ENCODE assay signal across 8 cellular contexts in the genomic region with DNA sequence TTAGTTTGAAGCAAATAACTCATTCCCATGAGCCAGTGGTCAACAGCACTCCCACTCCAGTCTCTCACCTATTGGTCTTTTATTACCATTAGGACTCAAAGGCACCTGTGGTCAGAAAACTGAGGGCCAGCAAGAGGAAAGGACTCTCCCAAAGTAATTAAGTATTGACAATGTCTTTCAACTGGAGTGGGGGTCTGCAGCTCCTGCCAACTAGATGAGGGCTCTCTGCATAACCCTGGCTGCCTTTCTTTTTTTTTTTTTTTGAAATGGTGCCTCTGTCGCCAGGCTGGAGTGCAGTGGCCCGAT. TPM values are rescaled to one million over a fixed set of nuclear protein-coding genes. Genes with fewer than 3 reads are reported as not detected.
DNase-seq lines count a peak whose midpoint lies in the region; ATAC-seq, FAIRE-seq and TF ChIP-seq lines count a peak whose summit lies in the region.

No MANE protein-coding gene starts in this region.

- H2AFZ ChIP-seq in H1 (ENCODE audit: low read length): peak overlapping the region; percentile 71

- peaks cover 16% of the 10 kb centered on the region for H3K79me1 ChIP-seq in H1 (ENCODE audit: low read depth, low read length)

- H3K27ac ChIP-seq in Panc1 (ENCODE audit: low read length) (peak overlapping the region; percentile 96), H1 (ENCODE audit: low read depth, low read length) (peak overlapping the region; percentile 16; the same call in 1 of the 2 replicates), rectal smooth muscle tissue (ENCODE audit: low read depth, low read length) (peak overlapping the region; percentile 75)

- DNase-seq in GM06990 (ENCODE audit: extremely low read depth, insufficient read length) (no peak), Panc1 (ENCODE audit: low read depth, low spot score) (no peak), H1 (ENCODE audit: low read depth in 1 of 2, low spot score in 2 of 2) (peak in 1 of 2 experiments; percentile 47), GM19239 (ENCODE audit: insufficient read length, low spot score) (no peak), CD1c-positive myeloid dendritic cell (ENCODE audit: extremely low spot score) (no peak), NCI-H524 (lab: John Stamatoyannopoulos, UW) (no peak)

- no TSS peak for BruUV-seq in Panc1 (replicated peaks; lab: Mats Ljungman, UMichigan)

- H3K4ac ChIP-seq in H1 (replicated peaks; ENCODE audit: insufficient read length, low read depth, low read length): peak overlapping the region; percentile 65

- H2BK15ac ChIP-seq in H1 (ENCODE audit: low read length): peak overlapping the region; percentile 92; the same call in 1 of the 2 replicates

- H2BK12ac ChIP-seq in H1 (ENCODE audit: low read depth, low read length): no peak overlapping the region

- H3K27me3 ChIP-seq in GM06990 (replicated peaks; ENCODE audit: control insufficient read depth, insufficient read depth, low read length) (no peaks in the 10 kb centered on the region), Panc1 (ENCODE audit: control insufficient read depth, insufficient read depth, low read length) (no peaks in the 10 kb centered on the region), H1 (replicated peaks in 1 of 4; ENCODE audit: control insufficient read depth in 3 of 4, extremely low read depth in 1 of 4, insufficient read depth in 3 of 4, low read length in 3 of 4) (no peaks in the 10 kb centered on the region; a peak in 1 of 7 replicates), rectal smooth muscle tissue (ENCODE audit: control insufficient read depth, insufficient read depth, low read length) (no peaks in the 10 kb centered on the region)

- peak overlapping the region; percentile 8 to 24; a peak in 1 of 4 replicates for H3K4me2 ChIP-seq in H1 (ENCODE audit: insufficient read depth in 1 of 2, low read depth in 2 of 2, low read length in 2 of 2)

- H3K9me3 ChIP-seq in Panc1 (ENCODE audit: control insufficient read depth, insufficient read depth, low read depth, low read length): no peaks in the 10 kb centered on the region
- no peaks in the 10 kb centered on the region for H3K9me3 ChIP-seq in H1 (ENCODE audit: insufficient read depth in 2 of 2, low read depth in 1 of 2, low read length in 1 of 2)

- H2BK20ac ChIP-seq in H1 (ENCODE audit: low read length): no peak overlapping the region

- no peak overlapping the region for H2AK5ac ChIP-seq in H1 (ENCODE audit: low read depth, low read length)

- no peak overlapping the region for H3K14ac ChIP-seq in H1 (ENCODE audit: insufficient read length)

- ATAC-seq in Panc1 (no peak), GM18505 (IDR thresholded peaks at IDR 0.05; ENCODE audit: unreplicated experiment) (no peak)

- H3K9ac ChIP-seq in H1 (replicated peaks in 1 of 4; ENCODE audit: extremely low read depth in 1 of 4, low read depth in 3 of 4, low read length in 3 of 4): no peak overlapping the region
- no peak overlapping the region for H3K9ac ChIP-seq in rectal smooth muscle tissue (ENCODE audit: low read length)

- H3K4me3 ChIP-seq in GM06990 (replicated peaks; ENCODE audit: low read depth, low read length) (peak overlapping the region; percentile 12), Panc1 (ENCODE audit: low read depth in 2 of 2, low read length in 2 of 2) (peak overlapping the region; percentile 40 to 91; a peak in 3 of 4 replicates), H1 (ENCODE audit: extremely low read depth in 1 of 4, insufficient read depth in 2 of 4, low read depth in 3 of 4, low read length in 4 of 4) (peak overlapping the region in 1 of 4 experiments; percentile 95; a peak in 2 of 8 replicates), rectal smooth muscle tissue (ENCODE audit: low read length) (peak overlapping the region; percentile 61)

- no peak for FAIRE-seq in H1 (lab: Jason Lieb, UNC)
- FAIRE-seq in GM19239 (lab: Jason Lieb, UNC): no peak

- no peak overlapping the region for H4K91ac ChIP-seq in H1 (replicated peaks; ENCODE audit: insufficient read length, low read length)

- H3K56ac ChIP-seq in H1 (replicated peaks; ENCODE audit: insufficient read length, low read depth, low read length): no peak overlapping the region

- no peak for TF ChIP-seq EP300 in H1 (IDR thresholded peaks at IDR 0.05; ENCODE audit: borderline replicate concordance in 1 of 2, low read depth in 2 of 2, low read length in 2 of 2)

- TF ChIP-seq POLR2A in H1 (IDR thresholded peaks at IDR 0.05; ENCODE audit: control extremely low read depth in 1 of 2, low read depth in 2 of 2, low read length in 2 of 2): no peak
- TF ChIP-seq POLR2A in GM18505 (IDR thresholded peaks at IDR 0.05; ENCODE audit: borderline replicate concordance, extremely low read depth, insufficient read depth, insufficient read length): no peak

- H3K23ac ChIP-seq in H1 (ENCODE audit: insufficient read length): no peak overlapping the region

- peaks cover 11 to 38% of the 10 kb centered on the region in 2 experiments for H3K79me2 ChIP-seq in H1 (ENCODE audit: control insufficient read depth in 1 of 2, insufficient read depth in 2 of 2, low read length in 2 of 2)

- TF ChIP-seq CTCF in GM06990 (IDR thresholded peaks at IDR 0.05; ENCODE audit: insufficient read depth, low read length, poor library complexity, severe bottlenecking): no peak
- TF ChIP-seq CTCF in Panc1 (IDR thresholded peaks at IDR 0.05): no peak
- no peak for TF ChIP-seq CTCF in H1 (IDR thresholded peaks at IDR 0.05; ENCODE audit: control extremely low read depth in 1 of 3, insufficient read depth in 1 of 3, low read depth in 1 of 3, low read length in 3 of 3)

- peak overlapping the region; percentile 78 for H3K18ac ChIP-seq in H1 (ENCODE audit: extremely low read depth, low read length)

- peak overlapping the region; percentile 37 for H4K5ac ChIP-seq in H1 (ENCODE audit: insufficient read length, low read depth, low read length)

- WGBS in H1 (ENCODE audit: extremely low coverage in 1 of 2, insufficient coverage in 1 of 2, insufficient read length in 1 of 2, insufficient replicate concordance in 2 of 2, low coverage in 1 of 2, low lambda C conversion rate in 2 of 2, missing lambda C conversion rate in 1 of 2), 2 experiments: no CpG with 5 or more reads among the region's 2 CpGs

- no peak overlapping the region for H4K8ac ChIP-seq in H1 (ENCODE audit: extremely low read depth, insufficient read depth, low read length)

- TF ChIP-seq RAD21 in H1 (IDR thresholded peaks at IDR 0.05 in 1 of 2, conservative IDR thresholded peaks at IDR 0.05 in 1 of 2; ENCODE audit: low read depth in 2 of 2, low read length in 2 of 2): no peak

- H3K36me3 ChIP-seq in GM06990 (ENCODE audit: control insufficient read depth, insufficient read depth, low read length): no peaks in the 10 kb centered on the region
- peaks cover 2% of the 10 kb centered on the region; the same call in 1 of the 2 replicates for H3K36me3 ChIP-seq in Panc1 (ENCODE audit: control insufficient read depth, insufficient read depth, low read length)
- no peaks in the 10 kb centered on the region for H3K36me3 ChIP-seq in H1 (ENCODE audit: control insufficient read depth in 2 of 4, insufficient read depth in 4 of 4, low read length in 3 of 4)
- H3K36me3 ChIP-seq in rectal smooth muscle tissue (ENCODE audit: control insufficient read depth, insufficient read depth, low read length): no peaks in the 10 kb centered on the region

- no peak overlapping the region for H2BK120ac ChIP-seq in H1 (replicated peaks; ENCODE audit: low read depth, low read length)

- H4K20me1 ChIP-seq in H1 (replicated peaks in 1 of 2; ENCODE audit: control insufficient read depth in 1 of 2, insufficient read depth in 2 of 2, low read length in 2 of 2): peaks cover 0 to 3% of the 10 kb centered on the region in 2 experiments

- intact Hi-C loops in Panc1 (cut with micrococcal nuclease; ENCODE audit: unreplicated experiment): no loop called here

- H3K4me1 ChIP-seq in Panc1 (ENCODE audit: control insufficient read depth, insufficient read depth, low read length) (peaks cover 3% of the 10 kb centered on the region; the same call in 1 of the 2 replicates), H1 (replicated peaks in 1 of 4; ENCODE audit: control insufficient read depth in 3 of 4, insufficient read depth in 4 of 4, low read length in 3 of 4) (peaks cover 0 to 8% (median 5%) of the 10 kb centered on the region in 4 experiments; a peak in 4 of 7 replicates), rectal smooth muscle tissue (ENCODE audit: control insufficient read depth, insufficient read depth, low read length) (peaks cover 10% of the 10 kb centered on the region)

- POLR2A ChIA-PET in Panc1 (lab: Charles Lee): interaction anchor here (0.7 kb wide), 1 partner anchor 198 kb away, joined by 8 read pairs; no protein-coding TSS in a partner anchor
- POLR2A ChIA-PET in H1 (lab: Charles Lee; ENCODE audit: partially characterized antibody): interaction anchor here (0.7 kb wide), 1 partner anchor 155 kb away, joined by 3 read pairs; no protein-coding TSS in a partner anchor

- H2BK5ac ChIP-seq in H1 (ENCODE audit: low read depth, low read length): peak overlapping the region; percentile 60; the same call in 1 of the 2 replicates

- CTCF ChIA-PET in Panc1 (lab: Charles Lee) (no interaction called here), H1 (lab: Charles Lee; ENCODE audit: partially characterized antibody) (no interaction called here)

- 0 out of 2 replicates have a peak, but pooled peaks cover 3% of the 10 kb centered on the region for H3K23me2 ChIP-seq in H1 (ENCODE audit: low read depth, low read length)

- in situ Hi-C loops in Panc1 (cut with HindIII; ENCODE audit: low pct_unique_long_range_greater_than_20kb, low sequenced_read_pairs): no loop called here

TF ChIP-seq in H1, 55 proteins besides CTCF, POLR2A, EP300 and RAD21:
- no peak for TF ChIP-seq BRCA1 (IDR thresholded peaks at IDR 0.05; ENCODE audit: low read depth, low read length)

RNA-seq across cellular contexts. Expression of a gene that starts 0.6 kb away (rescaled TPM):
- 47.7 TPM for total RNA-seq in Panc1 (2021; ENCODE audit: unreplicated experiment)
- polyA plus RNA-seq in Panc1 (2012; ENCODE audit: insufficient read length): 20.5 TPM
- total RNA-seq in H1 (2021; fragmentation: NEBNext Ultra II Directional; extraction: Animal tissue kit (Norgen Biotek cat#: 25700)): 47.4 and 49.4 TPM in 2 replicates
- 18.0 and 19.8 TPM in 2 replicates for polyA plus RNA-seq in H1 (2011; rRNA removed)
- 29.6 TPM for polyA plus RNA-seq in H1 (2011; cell fraction: cytosol; rRNA removed)
- 56.9 TPM for polyA plus RNA-seq in H1 (2011; cell fraction: nucleus; rRNA removed)
- polyA plus RNA-seq in H1 (2012, experiment 1 of 2): 35.9 to 44.8 TPM (median 39.7 TPM) in 4 replicates
- 4.9 TPM for polyA plus RNA-seq in H1 (2012, experiment 2 of 2)
- 20.9 TPM for polyA plus RNA-seq in H1 (2013, experiment 1 of 2)
- polyA plus RNA-seq in H1 (2013, experiment 2 of 2): 17.2 TPM
- polyA minus RNA-seq in H1 (2011; rRNA and poly(A)+ RNA removed): 50.9 and 57.9 TPM in 2 replicates
- 24.5 TPM for polyA minus RNA-seq in H1 (2011; cell fraction: cytosol; rRNA and poly(A)+ RNA removed)
- 90.8 TPM for polyA minus RNA-seq in H1 (2011; cell fraction: nucleus; rRNA and poly(A)+ RNA removed)

Comparison
In these comparisons a context has a peak if more than half of its experiments do, and no peak if none do; other contexts are left out.
1. H3K27ac ChIP-seq: peak in every context shown above with its lines; median percentile 96 in Panc1; 75 in rectal smooth muscle tissue; 16 in H1.